Comparison of ENCODE assay signal across 18 cellular contexts in the genomic region with DNA sequence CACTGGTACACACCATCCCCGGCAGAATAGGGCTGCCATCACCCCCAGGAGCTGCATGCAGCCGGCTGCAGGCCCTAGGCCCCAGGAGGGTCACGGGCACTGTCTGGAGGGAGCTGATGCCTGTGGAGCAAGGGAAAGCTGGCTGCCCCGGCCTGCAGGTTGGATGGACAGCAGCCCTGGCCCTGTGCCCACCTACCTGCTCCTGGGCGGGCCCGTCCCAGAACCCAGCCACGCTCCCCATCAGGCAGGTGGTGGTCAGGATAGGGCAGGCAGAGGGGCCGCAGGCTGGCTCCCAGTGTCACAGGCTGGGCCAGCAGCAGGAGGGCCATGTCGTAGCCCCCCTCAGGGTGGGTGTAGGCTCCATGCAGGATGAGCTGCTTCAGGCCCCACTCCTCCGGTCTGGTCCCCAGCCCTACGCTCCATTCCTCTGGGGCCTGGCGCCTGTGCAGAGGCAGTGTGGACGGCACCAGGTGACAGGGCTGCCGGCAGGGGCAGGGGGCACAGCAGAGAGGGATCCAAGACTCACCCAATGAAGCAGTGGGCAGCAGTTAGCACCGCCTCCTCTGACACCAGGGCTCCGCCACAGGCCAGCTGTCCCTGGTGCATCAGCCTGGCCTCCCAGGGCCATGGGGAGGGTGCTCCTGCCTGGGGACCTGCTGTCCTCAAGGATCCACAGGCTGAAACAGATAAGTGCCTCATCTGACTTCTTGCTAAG. TPM values are rescaled to one million over a fixed set of nuclear protein-coding genes. Genes with fewer than 3 reads are reported as not detected.
A peak's percentile ranks its signal among the peaks of the same experiment; 100 is the strongest.
DNase-seq lines count a peak whose midpoint lies in the region; ATAC-seq lines count a peak whose summit lies in the region.
"Had no signal": no experiment of that assay in that cellular context is flagged by ENCODE, and none has a peak within 500 bp of the region (broad histone marks: within the 10 kb centered on the region; RNA-seq: fewer than 3 reads in every experiment).

No MANE protein-coding gene starts in this region.

- no peaks in the 10 kb centered on the region for H3K9me3 ChIP-seq in GM23248 (ENCODE audit: low read depth)
- H3K9me3 ChIP-seq: breast epithelium, heart left ventricle had no signal

- peaks cover 54% of the 10 kb centered on the region for H3K79me2 ChIP-seq in GM23248 (ENCODE audit: insufficient read depth)

- no peak overlapping the region for H3K4me3 ChIP-seq in GM23248
- H3K4me3 ChIP-seq: breast epithelium, heart left ventricle, SK-N-MC had no signal

- H3K4me2 ChIP-seq in GM23248 (ENCODE audit: unreplicated experiment): no peak overlapping the region

- H3F3A ChIP-seq in GM23248 (ENCODE audit: insufficient read depth): no peaks in the 10 kb centered on the region

- no peak overlapping the region for H3K9ac ChIP-seq in GM23248

- H3K4me1 ChIP-seq in GM23248 (ENCODE audit: insufficient read depth): no peaks in the 10 kb centered on the region
- H3K4me1 ChIP-seq: breast epithelium had no signal

- H3K9me3 Mint-ChIP-seq in activated naive CD8-positive, alpha-beta T cell treated with anti-CD3 and anti-CD28 coated beads, Interleukin-2, amount 10 ng/mL, durations not matched to agents 7 days and 5 days: no peaks in the 10 kb centered on the region
- H3K9me3 Mint-ChIP-seq in activated naive CD8-positive, alpha-beta T cell treated with anti-CD3 and anti-CD28 coated beads for 36 hours: no peaks in the 10 kb centered on the region
- no peaks in the 10 kb centered on the region for H3K9me3 Mint-ChIP-seq in stimulated activated effector memory CD8-positive, alpha-beta T cell treated with anti-CD3 and anti-CD28 coated beads, Interleukin-12 subunit alpha, Interleukin-12 subunit beta, amount 100 ng/mL, for 72 hours
- H3K9me3 Mint-ChIP-seq: activated CD4-positive, alpha-beta memory T cell treated with anti-CD3 and anti-CD28 coated beads for 36 hours; activated naive CD4-positive, alpha-beta T cell treated with anti-CD3 and anti-CD28 coated beads, Interleukin-2, amount 50 U/mL, for 72 hours; activated T-cell treated with anti-CD3 and anti-CD28 coated beads, Interleukin-2, amount 50 U/mL, for 24 hours; CD4-positive, CD25-positive, alpha-beta regulatory T cell; natural killer cell had no signal

- no peaks in the 10 kb centered on the region for H3K9me2 ChIP-seq in GM23248 (ENCODE audit: insufficient read depth)

- H3K36me3 Mint-ChIP-seq in activated naive CD8-positive, alpha-beta T cell treated with anti-CD3 and anti-CD28 coated beads, Interleukin-2, amount 10 ng/mL, durations not matched to agents 7 days and 5 days: peaks cover 5% of the 10 kb centered on the region
- peaks cover 4% of the 10 kb centered on the region for H3K36me3 Mint-ChIP-seq in activated naive CD8-positive, alpha-beta T cell treated with anti-CD3 and anti-CD28 coated beads for 36 hours
- H3K36me3 Mint-ChIP-seq in stimulated activated effector memory CD8-positive, alpha-beta T cell treated with anti-CD3 and anti-CD28 coated beads, Interleukin-12 subunit alpha, Interleukin-12 subunit beta, amount 100 ng/mL, for 72 hours: peaks cover 66% of the 10 kb centered on the region
- H3K36me3 Mint-ChIP-seq: activated naive CD4-positive, alpha-beta T cell treated with anti-CD3 and anti-CD28 coated beads, Interleukin-2, amount 50 U/mL, for 72 hours; natural killer cell had no signal

- WGBS in GM23248 (ENCODE audit: low coverage in 1 of 2, low lambda C conversion rate in 2 of 2, missing lambda C conversion rate in 2 of 2), 2 experiments: 94 to 95% methylated on average over 15 to 16 of the region's 16 CpGs

- H3K27me3 Mint-ChIP-seq in activated naive CD8-positive, alpha-beta T cell treated with anti-CD3 and anti-CD28 coated beads, Interleukin-2, amount 10 ng/mL, durations not matched to agents 7 days and 5 days: no peaks in the 10 kb centered on the region
- no peaks in the 10 kb centered on the region for H3K27me3 Mint-ChIP-seq in activated naive CD8-positive, alpha-beta T cell treated with anti-CD3 and anti-CD28 coated beads for 36 hours
- H3K27me3 Mint-ChIP-seq: activated CD4-positive, alpha-beta memory T cell treated with anti-CD3 and anti-CD28 coated beads for 36 hours; activated T-cell treated with anti-CD3 and anti-CD28 coated beads, Interleukin-2, amount 50 U/mL, for 24 hours; CD4-positive, CD25-positive, alpha-beta regulatory T cell had no signal

- no peak for DNase-seq in activated naive CD8-positive, alpha-beta T cell treated with anti-CD3 and anti-CD28 coated beads, Interleukin-2, amount 10 ng/mL, durations not matched to agents 7 days and 5 days
- DNase-seq in activated naive CD8-positive, alpha-beta T cell treated with anti-CD3 and anti-CD28 coated beads for 36 hours: no peak
- DNase-seq in epidermal melanocyte (ENCODE audit: insufficient read length, low spot score): peak; percentile 15
- no peak for DNase-seq in stimulated activated effector memory CD8-positive, alpha-beta T cell treated with anti-CD3 and anti-CD28 coated beads, Interleukin-12 subunit alpha, Interleukin-12 subunit beta, amount 100 ng/mL, for 72 hours (ENCODE audit: low spot score in 2 of 2)
- DNase-seq in GM23248: no peak
- DNase-seq in activated naive CD4-positive, alpha-beta T cell treated with anti-CD3 and anti-CD28 coated beads, Interleukin-2, amount 50 U/mL, for 16 hours: no peak
- DNase-seq: activated CD4-positive, alpha-beta memory T cell treated with anti-CD3 and anti-CD28 coated beads for 36 hours; activated T-cell treated with anti-CD3 and anti-CD28 coated beads, Interleukin-2, amount 50 U/mL, for 24 hours; CD4-positive, CD25-positive, alpha-beta regulatory T cell; DND-41; MV-4-11; natural killer cell; NCI-H2029 treated with DMSO at 0.1 percent for 48 hours; NCI-H510A treated with DMSO at 0.1 percent for 48 hours had no signal

- 0 out of 2 replicates have a peak, but pooled peaks cover 5% of the 10 kb centered on the region for H3K36me3 ChIP-seq in GM23248 (ENCODE audit: low read depth)
- H3K36me3 ChIP-seq: breast epithelium had no signal

- H3K27ac ChIP-seq in GM23248: no peak overlapping the region
- H3K27ac ChIP-seq: heart left ventricle, SK-N-MC had no signal

- H2AFZ ChIP-seq in GM23248: no peak overlapping the region

- POLR2A ChIA-PET in activated naive CD8-positive, alpha-beta T cell treated with anti-CD3 and anti-CD28 coated beads, Interleukin-2, amount 10 ng/mL, durations not matched to agents 7 days and 5 days (lab: Charles Lee): interaction anchor here (0.6 to 1.1 kb wide), 4 partner anchors 9 to 48 kb away, joined by 3 to 5 read pairs (median 3); partner anchors contain the start of gene VKORC1

- ATAC-seq in activated naive CD8-positive, alpha-beta T cell treated with anti-CD3 and anti-CD28 coated beads, Interleukin-2, amount 10 ng/mL, durations not matched to agents 7 days and 5 days (ENCODE audit: low read depth): peak; percentile 9
- no peak for ATAC-seq in stimulated activated effector memory CD8-positive, alpha-beta T cell treated with anti-CD3 and anti-CD28 coated beads, Interleukin-12 subunit alpha, Interleukin-12 subunit beta, amount 100 ng/mL, for 72 hours
- ATAC-seq: natural killer cell had no signal

- peak overlapping the region; percentile 16 for H3K27ac Mint-ChIP-seq in activated naive CD8-positive, alpha-beta T cell treated with anti-CD3 and anti-CD28 coated beads, Interleukin-2, amount 10 ng/mL, durations not matched to agents 7 days and 5 days
- no peak overlapping the region for H3K27ac Mint-ChIP-seq in activated naive CD8-positive, alpha-beta T cell treated with anti-CD3 and anti-CD28 coated beads for 36 hours
- H3K27ac Mint-ChIP-seq in stimulated activated effector memory CD8-positive, alpha-beta T cell treated with anti-CD3 and anti-CD28 coated beads, Interleukin-12 subunit alpha, Interleukin-12 subunit beta, amount 100 ng/mL, for 72 hours: peak overlapping the region; percentile 82
- H3K27ac Mint-ChIP-seq: activated CD4-positive, alpha-beta memory T cell treated with anti-CD3 and anti-CD28 coated beads for 36 hours; natural killer cell had no signal

- H3K27me3 ChIP-seq in GM23248 (replicated peaks; ENCODE audit: insufficient read depth): no peaks in the 10 kb centered on the region
- H3K27me3 ChIP-seq: breast epithelium, heart left ventricle had no signal

- no peaks in the 10 kb centered on the region for H4K20me1 ChIP-seq in GM23248 (ENCODE audit: insufficient read depth)

- peaks cover 8% of the 10 kb centered on the region for H3K4me1 Mint-ChIP-seq in activated naive CD8-positive, alpha-beta T cell treated with anti-CD3 and anti-CD28 coated beads, Interleukin-2, amount 10 ng/mL, durations not matched to agents 7 days and 5 days
- peaks cover 7% of the 10 kb centered on the region for H3K4me1 Mint-ChIP-seq in activated naive CD8-positive, alpha-beta T cell treated with anti-CD3 and anti-CD28 coated beads for 36 hours
- peaks cover 38% of the 10 kb centered on the region for H3K4me1 Mint-ChIP-seq in stimulated activated effector memory CD8-positive, alpha-beta T cell treated with anti-CD3 and anti-CD28 coated beads, Interleukin-12 subunit alpha, Interleukin-12 subunit beta, amount 100 ng/mL, for 72 hours

- in situ Hi-C loops in GM23248 (cut with MboI): no loop called here

- H3K4me3 Mint-ChIP-seq in activated naive CD8-positive, alpha-beta T cell treated with anti-CD3 and anti-CD28 coated beads, Interleukin-2, amount 10 ng/mL, durations not matched to agents 7 days and 5 days: no peak overlapping the region
- no peak overlapping the region for H3K4me3 Mint-ChIP-seq in activated naive CD8-positive, alpha-beta T cell treated with anti-CD3 and anti-CD28 coated beads for 36 hours
- H3K4me3 Mint-ChIP-seq in stimulated activated effector memory CD8-positive, alpha-beta T cell treated with anti-CD3 and anti-CD28 coated beads, Interleukin-12 subunit alpha, Interleukin-12 subunit beta, amount 100 ng/mL, for 72 hours: no peak overlapping the region
- H3K4me3 Mint-ChIP-seq: activated CD4-positive, alpha-beta memory T cell treated with anti-CD3 and anti-CD28 coated beads for 36 hours; activated T-cell treated with anti-CD3 and anti-CD28 coated beads, Interleukin-2, amount 50 U/mL, for 24 hours; CD4-positive, CD25-positive, alpha-beta regulatory T cell; natural killer cell had no signal

RNA-seq across cellular contexts. Expression of gene PRSS53, which starts 4.0 kb away (rescaled TPM):
- total RNA-seq in activated naive CD8-positive, alpha-beta T cell treated with anti-CD3 and anti-CD28 coated beads, Interleukin-2, amount 10 ng/mL, durations not matched to agents 7 days and 5 days: 10 to 100 TPM; 10.4 to 10.9 TPM
- 1 to 10 TPM; 3.0 to 3.1 TPM for total RNA-seq in activated naive CD8-positive, alpha-beta T cell treated with anti-CD3 and anti-CD28 coated beads for 36 hours
- total RNA-seq in GM23248 (2014; rRNA removed; shearing (Covaris generic)): 7.0 and 10.5 TPM in 2 replicates
- polyA plus RNA-seq in GM23248 (2016; fragmentation: Nextera tagmentation; extraction: Ambion mirVana): 0.84 and 0.95 TPM in 2 replicates

RNA-seq across cellular contexts. Expression of gene VKORC1, which starts 9.9 kb away (rescaled TPM):
- 10 to 100 TPM; 79.4 to 80.4 TPM for total RNA-seq in activated naive CD8-positive, alpha-beta T cell treated with anti-CD3 and anti-CD28 coated beads, Interleukin-2, amount 10 ng/mL, durations not matched to agents 7 days and 5 days
- total RNA-seq in activated naive CD8-positive, alpha-beta T cell treated with anti-CD3 and anti-CD28 coated beads for 36 hours: 10 to 100 TPM; 57.9 to 61.3 TPM
- 444 and 480 TPM in 2 replicates for total RNA-seq in GM23248 (2014; rRNA removed; shearing (Covaris generic))
- polyA plus RNA-seq in GM23248 (2016; fragmentation: Nextera tagmentation; extraction: Ambion mirVana): 535 and 542 TPM in 2 replicates

RNA-seq across cellular contexts. Expression of gene ZNF646, which starts 10.5 kb away (rescaled TPM):
- 10 to 100 TPM; 37.3 to 38.7 TPM for total RNA-seq in activated naive CD8-positive, alpha-beta T cell treated with anti-CD3 and anti-CD28 coated beads, Interleukin-2, amount 10 ng/mL, durations not matched to agents 7 days and 5 days
- 10 to 100 TPM; 20.0 to 21.8 TPM for total RNA-seq in activated naive CD8-positive, alpha-beta T cell treated with anti-CD3 and anti-CD28 coated beads for 36 hours
- 10.6 and 12.8 TPM in 2 replicates for total RNA-seq in GM23248 (2014; rRNA removed; shearing (Covaris generic))
- 3.5 and 4.0 TPM in 2 replicates for polyA plus RNA-seq in GM23248 (2016; fragmentation: Nextera tagmentation; extraction: Ambion mirVana)

RNA-seq across cellular contexts. Expression of gene ZNF668, which starts 10.7 kb away (rescaled TPM):
- 10 to 100 TPM; 17.9 to 20.5 TPM for total RNA-seq in activated naive CD8-positive, alpha-beta T cell treated with anti-CD3 and anti-CD28 coated beads, Interleukin-2, amount 10 ng/mL, durations not matched to agents 7 days and 5 days
- total RNA-seq in activated naive CD8-positive, alpha-beta T cell treated with anti-CD3 and anti-CD28 coated beads for 36 hours: 10 to 100 TPM; 17.3 to 18.5 TPM
- 20.6 and 21.8 TPM in 2 replicates for total RNA-seq in GM23248 (2014; rRNA removed; shearing (Covaris generic))
- polyA plus RNA-seq in GM23248 (2016; fragmentation: Nextera tagmentation; extraction: Ambion mirVana): 19.5 and 20.8 TPM in 2 replicates

RNA-seq across cellular contexts. Expression of gene BCKDK, which starts 23.4 kb away (rescaled TPM):
- total RNA-seq in activated naive CD8-positive, alpha-beta T cell treated with anti-CD3 and anti-CD28 coated beads, Interleukin-2, amount 10 ng/mL, durations not matched to agents 7 days and 5 days: 10 to 100 TPM; 35.8 to 37.0 TPM
- total RNA-seq in activated naive CD8-positive, alpha-beta T cell treated with anti-CD3 and anti-CD28 coated beads for 36 hours: 10 to 100 TPM; 45.5 to 49.3 TPM
- 42.1 and 71.4 TPM in 2 replicates for total RNA-seq in GM23248 (2014; rRNA removed; shearing (Covaris generic))
- polyA plus RNA-seq in GM23248 (2016; fragmentation: Nextera tagmentation; extraction: Ambion mirVana): 108 and 114 TPM in 2 replicates
